In the genomic region with DNA sequence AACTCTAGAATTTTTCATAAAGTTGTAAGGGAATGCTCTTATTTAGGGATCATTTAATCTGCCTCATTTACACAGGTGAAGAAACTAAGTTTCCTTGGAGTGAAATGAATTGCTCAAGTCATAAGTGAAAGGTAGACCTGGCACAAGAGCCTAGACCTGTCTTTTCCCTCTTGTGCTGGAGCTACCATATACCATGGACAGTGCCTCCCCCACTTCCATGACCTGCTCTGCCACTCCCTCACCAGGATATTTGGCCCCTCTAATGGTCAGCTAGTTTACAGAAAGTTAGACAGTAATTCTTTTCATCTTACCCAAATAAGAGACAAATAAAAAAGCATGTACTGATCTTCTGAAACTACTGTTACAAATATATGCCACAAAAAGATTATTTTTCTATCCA, we compare ENCODE assay signal across 2 cellular contexts.
A peak's percentile ranks its signal among the peaks of the same experiment; 100 is the strongest.
TF ChIP-seq lines count a peak whose summit lies in the region.

No MANE protein-coding gene starts in this region.

TF ChIP-seq in HepG2, 621 proteins besides CTCF, POLR2A, EP300 and RAD21:
- TF ChIP-seq, protein P1, sequence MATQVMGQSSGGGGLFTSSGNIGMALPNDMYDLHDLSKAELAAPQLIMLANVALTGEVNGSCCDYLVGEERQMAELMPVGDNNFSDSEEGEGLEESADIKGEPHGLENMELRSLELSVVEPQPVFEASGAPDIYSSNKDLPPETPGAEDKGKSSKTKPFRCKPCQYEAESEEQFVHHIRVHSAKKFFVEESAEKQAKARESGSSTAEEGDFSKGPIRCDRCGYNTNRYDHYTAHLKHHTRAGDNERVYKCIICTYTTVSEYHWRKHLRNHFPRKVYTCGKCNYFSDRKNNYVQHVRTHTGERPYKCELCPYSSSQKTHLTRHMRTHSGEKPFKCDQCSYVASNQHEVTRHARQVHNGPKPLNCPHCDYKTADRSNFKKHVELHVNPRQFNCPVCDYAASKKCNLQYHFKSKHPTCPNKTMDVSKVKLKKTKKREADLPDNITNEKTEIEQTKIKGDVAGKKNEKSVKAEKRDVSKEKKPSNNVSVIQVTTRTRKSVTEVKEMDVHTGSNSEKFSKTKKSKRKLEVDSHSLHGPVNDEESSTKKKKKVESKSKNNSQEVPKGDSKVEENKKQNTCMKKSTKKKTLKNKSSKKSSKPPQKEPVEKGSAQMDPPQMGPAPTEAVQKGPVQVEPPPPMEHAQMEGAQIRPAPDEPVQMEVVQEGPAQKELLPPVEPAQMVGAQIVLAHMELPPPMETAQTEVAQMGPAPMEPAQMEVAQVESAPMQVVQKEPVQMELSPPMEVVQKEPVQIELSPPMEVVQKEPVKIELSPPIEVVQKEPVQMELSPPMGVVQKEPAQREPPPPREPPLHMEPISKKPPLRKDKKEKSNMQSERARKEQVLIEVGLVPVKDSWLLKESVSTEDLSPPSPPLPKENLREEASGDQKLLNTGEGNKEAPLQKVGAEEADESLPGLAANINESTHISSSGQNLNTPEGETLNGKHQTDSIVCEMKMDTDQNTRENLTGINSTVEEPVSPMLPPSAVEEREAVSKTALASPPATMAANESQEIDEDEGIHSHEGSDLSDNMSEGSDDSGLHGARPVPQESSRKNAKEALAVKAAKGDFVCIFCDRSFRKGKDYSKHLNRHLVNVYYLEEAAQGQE (IDR thresholded peaks at IDR 0.05; ENCODE audit: borderline replicate concordance in 1 of 2, low read depth in 1 of 2, low read length in 2 of 2): peak; percentile 32 to 89
- TF ChIP-seq RCOR2 (CRISPR knock-in tag; IDR thresholded peaks at IDR 0.05) (no peak), MIER2 (CRISPR knock-in tag; IDR thresholded peaks at IDR 0.05) (peak; percentile 80)

TF ChIP-seq in HEK293, 187 proteins besides CTCF, POLR2A, EP300 and RAD21:
- TF ChIP-seq, protein P1 (tag by site-specific recombination; IDR thresholded peaks at IDR 0.05): peak; percentile 82
- TF ChIP-seq GLI4 (tag by site-specific recombination; IDR thresholded peaks at IDR 0.05): no peak
- TF ChIP-seq KLF8 (tag by site-specific recombination; IDR thresholded peaks at IDR 0.05): no peak
TF ChIP-seq in HEK293: peak in this region for 1.
